33 cellular contexts compared by ENCODE assay signal in the genomic region with DNA sequence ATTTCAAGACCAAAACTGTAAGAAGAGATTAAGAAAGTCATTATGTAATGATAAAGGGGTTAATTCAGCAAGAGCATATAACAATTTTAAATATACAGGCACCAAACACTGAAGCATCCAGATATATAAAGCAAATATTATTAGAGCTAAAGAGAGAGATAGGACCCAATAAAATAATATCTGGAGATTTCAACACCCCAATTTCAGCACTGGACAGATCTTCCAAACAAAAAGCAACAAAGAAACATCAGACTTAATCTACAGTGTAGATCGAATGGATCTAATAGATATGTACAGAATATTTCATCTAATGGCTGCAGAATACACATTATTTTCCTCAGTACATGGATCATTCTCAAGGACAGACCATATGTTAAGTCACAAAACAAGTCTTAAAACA.
"Had no signal": no experiment of that assay in that cellular context is flagged by ENCODE, and none has a peak within 500 bp of the region (broad histone marks: within the 10 kb centered on the region; RNA-seq: fewer than 3 reads in every experiment).

No MANE protein-coding gene starts in this region.

- H3K36me3 ChIP-seq: adrenal gland, brain microvascular endothelial cell, breast epithelium had no signal

- H3K27ac ChIP-seq: adrenal gland, body of pancreas, brain microvascular endothelial cell, breast epithelium, VCaP had no signal

- DNase-seq: activated B cell treated with CpG ODN at 0.5 μM for 24 hours; activated CD4-positive, alpha-beta memory T cell treated with anti-CD3 and anti-CD28 coated beads for 36 hours; activated CD4-positive, alpha-beta T cell treated with anti-CD3 and anti-CD28 coated beads for 4 hours; activated CD4-positive, alpha-beta T cell treated with anti-CD3 and anti-CD28 coated beads, Interleukin-2, amount 10 ng/mL, durations not matched to agents 24 days and 14 days; activated CD4-positive, alpha-beta T cell treated with anti-CD3 and anti-CD28 coated beads, Interleukin-2, amount 50 U/mL, for 1 hour; activated CD4-positive, alpha-beta T cell treated with anti-CD3 and anti-CD28 coated beads, Interleukin-2, amount 50 U/mL, for 4 hours; activated CD4-positive, CD25-positive, alpha-beta regulatory T cell treated with anti-CD3 and anti-CD28 coated beads, Interleukin-2, amount 50 U/mL, for 72 hours; activated CD8-positive, alpha-beta memory T cell treated with anti-CD3 and anti-CD28 coated beads, Interleukin-2, amount 50 U/mL, for 4 hours; activated CD8-positive, alpha-beta T cell treated with anti-CD3 and anti-CD28 coated beads for 36 hours; activated effector memory CD4-positive, alpha-beta T cell treated with anti-CD3 and anti-CD28 coated beads, Interleukin-2, amount 50 U/mL, for 16 hours; activated gamma-delta T cell treated with Interleukin-2 at 50 U/mL for 16 hours; activated naive CD4-positive, alpha-beta T cell; activated naive CD4-positive, alpha-beta T cell treated with anti-CD3 and anti-CD28 coated beads for 36 hours; activated naive CD4-positive, alpha-beta T cell treated with anti-CD3 and anti-CD28 coated beads, Interleukin-2, amount 50 U/mL, for 16 hours; activated naive CD8-positive, alpha-beta T cell treated with anti-CD3 and anti-CD28 coated beads for 36 hours; activated T-cell treated with anti-CD3 and anti-CD28 coated beads for 4 hours; activated T-cell treated with anti-CD3 and anti-CD28 coated beads, Interleukin-2, amount 50 U/mL, for 1 hour; activated T-cell treated with anti-CD3 and anti-CD28 coated beads, Interleukin-2, amount 50 U/mL, for 4 hours; activated T-cell treated with anti-CD3 and anti-CD28 coated beads, Interleukin-2, amount 50 U/mL, for 72 hours; adrenal gland; amniotic stem cell; aorta; body of pancreas; brain microvascular endothelial cell; central memory CD4-positive, alpha-beta T cell; T-helper 2 cell; T-helper 9 cell had no signal

- H3K27me3 ChIP-seq: adrenal gland, body of pancreas, brain microvascular endothelial cell, breast epithelium had no signal

- H3K4me1 ChIP-seq: adrenal gland, body of pancreas, breast epithelium had no signal

- H3K9me3 ChIP-seq: adrenal gland, body of pancreas, breast epithelium had no signal

- FAIRE-seq: astrocyte, TTC549 had no signal

- ATAC-seq: activated CD8-positive, alpha-beta T cell treated with anti-CD3 and anti-CD28 coated beads for 36 hours; activated naive CD4-positive, alpha-beta T cell treated with anti-CD3 and anti-CD28 coated beads, Interleukin-2, amount 50 U/mL, for 72 hours; activated T-cell treated with anti-CD3 and anti-CD28 coated beads, Interleukin-2, amount 50 U/mL, for 4 hours; activated T-cell treated with anti-CD3 and anti-CD28 coated beads, Interleukin-2, amount 50 U/mL, for 72 hours; activated T-helper 17 cell treated with anti-CD3 and anti-CD28 coated beads, Interleukin-2, amount 50 U/mL, for 72 hours; body of pancreas had no signal

- H3K4me3 ChIP-seq: adrenal gland, body of pancreas, breast epithelium had no signal
